Comparison of ENCODE assay signal across 26 cellular contexts in the genomic region with DNA sequence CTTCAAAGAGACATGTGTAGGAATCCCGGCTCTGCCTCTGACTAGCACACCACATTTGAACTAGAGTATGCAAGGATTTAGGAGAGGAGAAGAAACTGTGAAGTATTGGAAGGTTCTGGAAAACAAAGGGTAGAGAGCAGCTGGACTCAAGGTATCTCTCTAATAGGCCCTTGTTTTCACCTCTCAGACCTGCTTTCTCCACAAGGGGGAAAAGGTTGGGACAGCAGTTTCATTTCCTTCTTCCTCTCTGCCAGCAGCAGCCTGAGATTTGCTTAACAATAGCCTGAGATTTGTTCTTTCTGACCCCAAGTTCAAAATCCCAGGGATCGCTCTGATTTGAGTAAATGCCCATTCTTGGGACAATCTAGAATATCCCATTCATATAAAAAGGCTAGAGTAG.
"Had no signal": no experiment of that assay in that cellular context is flagged by ENCODE, and none has a peak within 500 bp of the region (broad histone marks: within the 10 kb centered on the region; RNA-seq: fewer than 3 reads in every experiment).

No MANE protein-coding gene starts in this region.

- H3K27me3 ChIP-seq: breast epithelium, heart right ventricle, neutrophil, ovary, right atrium auricular region, vagina had no signal

- H3K9me3 ChIP-seq: breast epithelium, heart right ventricle, neutrophil, ovary, psoas muscle, right atrium auricular region, thoracic aorta, vagina had no signal

- ATAC-seq: activated CD4-positive, alpha-beta T cell treated with anti-CD3 and anti-CD28 coated beads for 36 hours; activated T-cell treated with anti-CD3 and anti-CD28 coated beads, Interleukin-2, amount 50 U/mL, for 4 hours; heart right ventricle; psoas muscle had no signal

- H3K36me3 ChIP-seq: breast epithelium, heart right ventricle, left ventricle myocardium inferior, neutrophil, ovary, right atrium auricular region, thoracic aorta, vagina had no signal

- H3K4me1 Mint-ChIP-seq: activated B cell treated with CpG ODN at 0.5 μM for 24 hours; activated CD4-positive, alpha-beta T cell treated with anti-CD3 and anti-CD28 coated beads for 36 hours; activated naive CD8-positive, alpha-beta T cell treated with anti-CD3 and anti-CD28 coated beads for 36 hours had no signal

- DNase-seq: activated B cell treated with CpG ODN at 0.5 μM for 24 hours; activated CD4-positive, alpha-beta T cell treated with anti-CD3 and anti-CD28 coated beads for 36 hours; activated CD4-positive, alpha-beta T cell treated with anti-CD3 and anti-CD28 coated beads, Interleukin-2, amount 50 U/mL, for 4 hours; activated CD8-positive, alpha-beta memory T cell treated with anti-CD3 and anti-CD28 coated beads, Interleukin-2, amount 50 U/mL, for 48 hours; activated naive CD4-positive, alpha-beta T cell treated with Interleukin-2 at 50 U/mL for 16 hours; activated naive CD8-positive, alpha-beta T cell treated with anti-CD3 and anti-CD28 coated beads for 36 hours; activated T-cell treated with anti-CD3 and anti-CD28 coated beads, Interleukin-2, amount 50 U/mL, for 4 hours; cerebellar nuclear complex; heart right ventricle; kidney glomerular epithelial cell; left ventricle myocardium inferior; mammary epithelial cell; ovary; psoas muscle; stimulated activated CD4-positive, alpha-beta T cell treated with anti-CD3 and anti-CD28 coated beads, Interleukin-4, amount 100 ng/mL, for 24 hours; stimulated activated naive CD4-positive, alpha-beta T cell treated with Interleukin-2 at 50 U/mL for 16 hours had no signal

- H3K4me1 ChIP-seq: breast epithelium, left ventricle myocardium inferior, psoas muscle, right atrium auricular region, vagina had no signal

- H3K27ac Mint-ChIP-seq: activated B cell treated with CpG ODN at 0.5 μM for 24 hours; activated CD4-positive, alpha-beta T cell treated with anti-CD3 and anti-CD28 coated beads for 36 hours; activated naive CD8-positive, alpha-beta T cell treated with anti-CD3 and anti-CD28 coated beads for 36 hours; activated T-helper 2 cell treated with anti-CD3 and anti-CD28 coated beads, Interferon-gamma antibody, Interleukin-2, Interleukin-4, amounts not matched to agents 10 μg/mL and 5 μg/mL and 100 μg/mL, durations not matched to agents 14 hours and 24 hours and 36 hours; natural killer cell treated with Interleukin-12 subunit alpha and Interleukin-12 subunit beta and Interleukin-15 and Interleukin-18, amount 100 ng/mL, for 72 hours; type B pancreatic cell had no signal

- H3K36me3 Mint-ChIP-seq: activated naive CD8-positive, alpha-beta T cell treated with anti-CD3 and anti-CD28 coated beads for 36 hours; natural killer cell treated with Interleukin-12 subunit alpha and Interleukin-12 subunit beta and Interleukin-15 and Interleukin-18, amount 100 ng/mL, for 72 hours; type B pancreatic cell had no signal

- H3K27ac ChIP-seq: breast epithelium, coronary artery, epithelial cell of prostate, heart right ventricle, left ventricle myocardium inferior, neutrophil, ovary, psoas muscle, right atrium auricular region, thoracic aorta, vagina had no signal

- H3K9me3 Mint-ChIP-seq: activated B cell treated with CpG ODN at 0.5 μM for 24 hours; activated T-cell treated with anti-CD3 and anti-CD28 coated beads, Interleukin-2, amount 50 U/mL, for 4 hours; activated T-helper 2 cell treated with anti-CD3 and anti-CD28 coated beads, Interferon-gamma antibody, Interleukin-2, Interleukin-4, amounts not matched to agents 10 μg/mL and 5 μg/mL and 100 μg/mL, durations not matched to agents 14 hours and 24 hours and 36 hours; natural killer cell treated with Interleukin-12 subunit alpha and Interleukin-12 subunit beta and Interleukin-15 and Interleukin-18, amount 100 ng/mL, for 72 hours; type B pancreatic cell had no signal

- H3K4me3 Mint-ChIP-seq: activated B cell treated with CpG ODN at 0.5 μM for 24 hours; activated CD4-positive, alpha-beta T cell treated with anti-CD3 and anti-CD28 coated beads for 36 hours; activated naive CD8-positive, alpha-beta T cell treated with anti-CD3 and anti-CD28 coated beads for 36 hours; activated T-cell treated with anti-CD3 and anti-CD28 coated beads, Interleukin-2, amount 50 U/mL, for 4 hours; natural killer cell treated with Interleukin-12 subunit alpha and Interleukin-12 subunit beta and Interleukin-15 and Interleukin-18, amount 100 ng/mL, for 72 hours; type B pancreatic cell had no signal

- H3K27me3 Mint-ChIP-seq: activated B cell treated with CpG ODN at 0.5 μM for 24 hours; activated naive CD8-positive, alpha-beta T cell treated with anti-CD3 and anti-CD28 coated beads for 36 hours had no signal

- H3K4me3 ChIP-seq: breast epithelium, coronary artery, heart right ventricle, left ventricle myocardium inferior, ovary, psoas muscle, right atrium auricular region, thoracic aorta, vagina had no signal
